In the genomic region with DNA sequence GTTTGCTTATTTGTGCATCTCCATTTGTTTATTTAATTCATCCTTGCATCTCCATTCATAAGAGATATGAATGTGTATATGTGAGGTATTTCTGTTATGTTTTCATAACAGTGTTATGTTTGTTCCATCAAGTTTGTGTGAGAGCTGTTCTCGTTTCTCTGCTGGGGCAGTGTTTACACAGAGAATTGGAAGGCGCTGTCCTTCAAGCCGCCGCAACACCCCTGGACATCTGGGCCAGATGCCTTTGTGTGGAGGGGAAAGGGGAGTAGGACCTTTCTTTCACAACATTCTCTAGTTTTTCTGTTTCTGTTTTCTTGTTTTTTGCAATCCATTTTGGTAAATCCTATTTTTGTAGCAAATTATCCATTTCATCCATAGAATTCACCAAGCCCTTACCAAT, we compare ENCODE assay signal across 16 cellular contexts. TPM values are rescaled to one million over a fixed set of nuclear protein-coding genes. Genes with fewer than 3 reads are reported as not detected.
DNase-seq lines count a peak whose midpoint lies in the region; ATAC-seq and TF ChIP-seq lines count a peak whose summit lies in the region.
"Had no signal": no experiment of that assay in that cellular context is flagged by ENCODE, and none has a peak within 500 bp of the region (broad histone marks: within the 10 kb centered on the region; RNA-seq: fewer than 3 reads in every experiment).

No MANE protein-coding gene starts in this region.

- peak overlapping the region; percentile 41 for H3K27ac Mint-ChIP-seq in activated naive CD8-positive, alpha-beta T cell
- no peak overlapping the region for H3K27ac Mint-ChIP-seq in activated naive CD8-positive, alpha-beta T cell treated with anti-CD3 and anti-CD28 coated beads, Interleukin-2, amount 50 U/mL, for 24 hours

- H3K9me3 Mint-ChIP-seq in activated naive CD8-positive, alpha-beta T cell (ENCODE audit: low read depth), result no peaks in the 10 kb centered on the region
- no peaks in the 10 kb centered on the region for H3K9me3 Mint-ChIP-seq in activated naive CD8-positive, alpha-beta T cell treated with anti-CD3 and anti-CD28 coated beads, Interleukin-2, amount 50 U/mL, for 24 hours

- no peaks in the 10 kb centered on the region for H3K27me3 Mint-ChIP-seq in activated naive CD8-positive, alpha-beta T cell
- H3K27me3 Mint-ChIP-seq in activated naive CD8-positive, alpha-beta T cell treated with anti-CD3 and anti-CD28 coated beads, Interleukin-2, amount 50 U/mL, for 24 hours, result no peaks in the 10 kb centered on the region

- DNase-seq in activated naive CD8-positive, alpha-beta T cell treated with anti-CD3 and anti-CD28 coated beads, Interleukin-2, amount 50 U/mL, for 24 hours, result no peak
- no peak for DNase-seq in adipocyte (ENCODE audit: low read depth)
- no peak for DNase-seq in right atrium auricular region (ENCODE audit: low spot score)
- DNase-seq in substantia nigra (lab: John Stamatoyannopoulos, UW), result peak in 4 of 49 donors; percentile 5 to 25 (median 14)
- no peak for DNase-seq in mesenteric fat pad (ENCODE audit: low spot score)
- DNase-seq in HT-29 (ENCODE audit: low spot score), result no peak
- no peak for DNase-seq in foreskin fibroblast
- DNase-seq: activated T-cell treated with anti-CD3 and anti-CD28 coated beads, Interleukin-2, amount 50 U/mL, for 1 hour; DND-41; KG1; NCI-H510A treated with DMSO at 0.1 percent for 48 hours; stimulated activated CD4-positive, alpha-beta T cell treated with anti-CD3 and anti-CD28 coated beads, Interleukin-2, amount 100 ng/mL, for 24 hours had no signal

- peak overlapping the region; percentile 72 to 83 for H3K27ac ChIP-seq in right atrium auricular region
- H3K27ac ChIP-seq in substantia nigra (ENCODE audit: low read depth, low read length, poor library complexity, severe bottlenecking), result peak overlapping the region; percentile 89
- H3K27ac ChIP-seq: neutrophil, sigmoid colon had no signal

- no peaks in the 10 kb centered on the region for H3K9me3 ChIP-seq in adipocyte (ENCODE audit: control insufficient read depth, low read length)
- no peaks in the 10 kb centered on the region for H3K9me3 ChIP-seq in right atrium auricular region
- H3K9me3 ChIP-seq: neutrophil, sigmoid colon had no signal

- H3K36me3 ChIP-seq in adipocyte (ENCODE audit: control insufficient read depth, insufficient read depth, low read length, severe bottlenecking) (peaks cover 15% of the 10 kb centered on the region), right atrium auricular region (peaks cover 20% of the 10 kb centered on the region)

- H3K4me3 Mint-ChIP-seq in activated naive CD8-positive, alpha-beta T cell, result no peak overlapping the region
- no peak overlapping the region for H3K4me3 Mint-ChIP-seq in activated naive CD8-positive, alpha-beta T cell treated with anti-CD3 and anti-CD28 coated beads, Interleukin-2, amount 50 U/mL, for 24 hours

- peaks cover 10% of the 10 kb centered on the region for H3K4me1 Mint-ChIP-seq in activated naive CD8-positive, alpha-beta T cell (ENCODE audit: low read depth)
- no peaks in the 10 kb centered on the region for H3K4me1 Mint-ChIP-seq in activated naive CD8-positive, alpha-beta T cell treated with anti-CD3 and anti-CD28 coated beads, Interleukin-2, amount 50 U/mL, for 24 hours

- H3K9ac ChIP-seq in adipocyte (ENCODE audit: low read length), result peak overlapping the region; percentile 41

- H3K4me1 ChIP-seq in adipocyte (ENCODE audit: control insufficient read depth, insufficient read depth, low read length) (peaks cover 45% of the 10 kb centered on the region), right atrium auricular region (peaks cover 0 to 49% of the 10 kb centered on the region in 2 donors)
- H3K4me1 ChIP-seq: sigmoid colon had no signal

- no peaks in the 10 kb centered on the region for H3K36me3 Mint-ChIP-seq in activated naive CD8-positive, alpha-beta T cell
- peaks cover 14% of the 10 kb centered on the region for H3K36me3 Mint-ChIP-seq in activated naive CD8-positive, alpha-beta T cell treated with anti-CD3 and anti-CD28 coated beads, Interleukin-2, amount 50 U/mL, for 24 hours (ENCODE audit: low read depth)

- no peak overlapping the region for H3K4me3 ChIP-seq in adipocyte (ENCODE audit: low read length)
- H3K4me3 ChIP-seq in right atrium auricular region, result no peak overlapping the region
- no peak overlapping the region for H3K4me3 ChIP-seq in foreskin fibroblast (ENCODE audit: low read depth in 1 of 2, low read length in 2 of 2)
- H3K4me3 ChIP-seq: sigmoid colon had no signal

- H3K27me3 ChIP-seq in adipocyte (replicated peaks; ENCODE audit: control insufficient read depth, insufficient read depth, low read length) (no peaks in the 10 kb centered on the region), right atrium auricular region (no peaks in the 10 kb centered on the region)
- H3K27me3 ChIP-seq: neutrophil, sigmoid colon had no signal

- no peak for TF ChIP-seq CTCF in right atrium auricular region (IDR thresholded peaks at IDR 0.05)
- TF ChIP-seq CTCF in foreskin fibroblast (IDR thresholded peaks at IDR 0.05; ENCODE audit: low read depth, low read length), result no peak

- no peak for ATAC-seq in activated naive CD8-positive, alpha-beta T cell treated with anti-CD3 and anti-CD28 coated beads, Interleukin-2, amount 50 U/mL, for 24 hours
- ATAC-seq: SK-N-SH treated with all-trans-retinoic acid at 6 μM for 48 hours had no signal

RNA-seq across cellular contexts. Expression of gene TM7SF2, which starts 7.0 kb away (rescaled TPM):
- total RNA-seq in right atrium auricular region (100 to 1,000 TPM; 134 to 199 TPM), mesenteric fat pad (22.1 TPM)
- total RNA-seq in HT-29 (2014; rRNA removed; shearing (Covaris generic)), result 84.4 and 113 TPM in 2 replicates

RNA-seq across cellular contexts. Expression of gene VPS51, which starts 8.6 kb away (rescaled TPM):
- 100 to 1,000 TPM in 1 of 2 donors, 10 to 100 TPM in 1; 98.5 to 147 TPM for total RNA-seq in right atrium auricular region
- total RNA-seq in mesenteric fat pad, result 86.6 TPM
- total RNA-seq in HT-29 (2014; rRNA removed; shearing (Covaris generic)), result 549 and 628 TPM in 2 replicates

RNA-seq across cellular contexts. Expression of gene ZNHIT2, which starts 12.9 kb away (rescaled TPM):
- total RNA-seq in right atrium auricular region, result 10 to 100 TPM in 1 of 2 donors, 1 to 10 TPM in 1; 8.7 to 12.0 TPM
- total RNA-seq in mesenteric fat pad, result 11.5 TPM
- 104 and 115 TPM in 2 replicates for total RNA-seq in HT-29 (2014; rRNA removed; shearing (Covaris generic))

RNA-seq across cellular contexts. Expression of gene FAU, which starts 17.3 kb away (rescaled TPM):
- total RNA-seq in right atrium auricular region (100 to 1,000 TPM; 361 to 585 TPM), mesenteric fat pad (617 TPM)
- total RNA-seq in HT-29 (2014; rRNA removed; shearing (Covaris generic)), result 835 and 863 TPM in 2 replicates

RNA-seq across cellular contexts. Expression of gene MRPL49, which starts 17.5 kb away (rescaled TPM):
- total RNA-seq in right atrium auricular region, result 10 to 100 TPM; 38.8 to 47.8 TPM
- total RNA-seq in mesenteric fat pad, result 26.1 TPM
- total RNA-seq in HT-29 (2014; rRNA removed; shearing (Covaris generic)), result 153 and 200 TPM in 2 replicates
